In the genomic region with DNA sequence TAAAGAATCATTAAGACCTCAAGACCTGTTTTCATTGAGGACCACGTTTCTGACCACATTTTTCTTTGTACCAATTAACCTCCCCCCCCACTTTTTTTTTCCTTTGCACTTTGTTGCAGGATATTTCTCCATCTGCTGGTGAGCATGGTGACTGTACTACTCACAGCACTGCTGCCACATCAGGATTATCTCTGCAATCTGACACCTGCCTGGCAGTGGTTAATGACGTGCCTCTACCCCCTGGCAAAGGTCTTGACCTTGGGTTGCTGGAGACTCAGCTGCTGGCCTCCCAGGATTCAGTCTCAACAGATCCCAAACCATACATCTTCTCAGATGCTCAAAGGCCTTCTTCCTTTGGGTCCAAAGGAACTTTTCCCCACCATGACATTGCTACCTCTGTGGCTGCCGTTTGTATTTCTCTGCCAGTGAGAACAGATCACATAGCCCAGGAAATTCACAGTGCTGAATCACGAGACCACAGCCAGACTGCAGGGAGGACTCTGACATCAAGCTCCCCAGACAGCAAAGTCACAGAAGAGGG, we compare ENCODE assay signal across 11 cellular contexts. TPM values are rescaled to one million over a fixed set of nuclear protein-coding genes. Genes with fewer than 3 reads are reported as not detected.
DNase-seq lines count a peak whose midpoint lies in the region; ATAC-seq, FAIRE-seq and TF ChIP-seq lines count a peak whose summit lies in the region.
"Had no signal": no experiment of that assay in that cellular context is flagged by ENCODE, and none has a peak within 500 bp of the region (broad histone marks: within the 10 kb centered on the region; RNA-seq: fewer than 3 reads in every experiment).

No MANE protein-coding gene starts in this region.

- ATAC-seq in naive B cell (ENCODE audit: low read depth in 2 of 2) = no peak
- ATAC-seq in GM21390 (IDR thresholded peaks at IDR 0.05; ENCODE audit: unreplicated experiment) = no peak

- no peaks in the 10 kb centered on the region for H3K27me3 Mint-ChIP-seq in activated CD4-positive, alpha-beta memory T cell treated with anti-CD3 and anti-CD28 coated beads, Interleukin-2, amount 10 ng/mL, durations not matched to agents 7 days and 5 days
- no peaks in the 10 kb centered on the region for H3K27me3 Mint-ChIP-seq in naive B cell

- peak overlapping the region; percentile 91 for H3K27ac Mint-ChIP-seq in activated CD4-positive, alpha-beta memory T cell treated with anti-CD3 and anti-CD28 coated beads, Interleukin-2, amount 10 ng/mL, durations not matched to agents 7 days and 5 days
- peak overlapping the region in 5 of 6 donors; percentile 47 to 88 (median 82) for H3K27ac Mint-ChIP-seq in naive B cell
- H3K27ac Mint-ChIP-seq: mesothelial cell of epicardium had no signal

- H3K4me3 Mint-ChIP-seq in activated CD4-positive, alpha-beta memory T cell treated with anti-CD3 and anti-CD28 coated beads, Interleukin-2, amount 10 ng/mL, durations not matched to agents 7 days and 5 days = peak overlapping the region; percentile 46
- peak overlapping the region in 5 of 8 donors; percentile 37 to 76 (median 53) for H3K4me3 Mint-ChIP-seq in naive B cell
- H3K4me3 Mint-ChIP-seq: mesothelial cell of epicardium had no signal

- CTCF ChIA-PET in activated CD4-positive, alpha-beta memory T cell treated with anti-CD3 and anti-CD28 coated beads, Interleukin-2, amount 10 ng/mL, durations not matched to agents 7 days and 5 days (lab: Charles Lee) = interaction anchor here (0.7 to 1.1 kb wide), 3 partner anchors 13 to 166 kb away, joined by 3 to 5 read pairs (median 3); no protein-coding TSS in a partner anchor

- peak; percentile 2 for TF ChIP-seq CTCF in D721Med (IDR thresholded peaks at IDR 0.05; ENCODE audit: insufficient read depth, missing control alignments)

- peaks cover 24% of the 10 kb centered on the region for H3K9me3 Mint-ChIP-seq in activated CD4-positive, alpha-beta memory T cell treated with anti-CD3 and anti-CD28 coated beads, Interleukin-2, amount 10 ng/mL, durations not matched to agents 7 days and 5 days
- peaks cover 0 to 6% (median 4%) of the 10 kb centered on the region in 7 donors for H3K9me3 Mint-ChIP-seq in naive B cell

- POLR2A ChIA-PET in activated CD4-positive, alpha-beta memory T cell treated with anti-CD3 and anti-CD28 coated beads, Interleukin-2, amount 10 ng/mL, durations not matched to agents 7 days and 5 days (lab: Charles Lee) = interaction anchor here (0.7 to 2.1 kb wide), 9 partner anchors 11 to 603 kb away, joined by 3 to 7 read pairs (median 4); a partner anchor contains a TSS

- FAIRE-seq in D721Med (lab: Jason Lieb, UNC) = no peak

- DNase-seq in D721Med (ENCODE audit: insufficient read length, low spot score) = no peak
- peak; percentile 65 for DNase-seq in NCI-H2171 (lab: John Stamatoyannopoulos, UW)
- peak; percentile 67 for DNase-seq in activated CD4-positive, alpha-beta memory T cell treated with anti-CD3 and anti-CD28 coated beads, Interleukin-2, amount 10 ng/mL, durations not matched to agents 7 days and 5 days
- no peak for DNase-seq in naive B cell
- DNase-seq in NCI-H510A treated with DMSO at 0.1 percent for 48 hours (lab: John Stamatoyannopoulos, UW) = no peak
- no peak for DNase-seq in CD1c-positive myeloid dendritic cell (ENCODE audit: extremely low spot score)
- DNase-seq in AG20443 (ENCODE audit: low spot score) = no peak
- DNase-seq: NCI-H1092 had no signal

- H3K4me1 Mint-ChIP-seq in activated CD4-positive, alpha-beta memory T cell treated with anti-CD3 and anti-CD28 coated beads, Interleukin-2, amount 10 ng/mL, durations not matched to agents 7 days and 5 days = peaks cover 68% of the 10 kb centered on the region
- peaks cover 29 to 37% (median 32%) of the 10 kb centered on the region in 3 donors for H3K4me1 Mint-ChIP-seq in naive B cell

- peaks cover 75% of the 10 kb centered on the region for H3K36me3 Mint-ChIP-seq in activated CD4-positive, alpha-beta memory T cell treated with anti-CD3 and anti-CD28 coated beads, Interleukin-2, amount 10 ng/mL, durations not matched to agents 7 days and 5 days (ENCODE audit: low read depth)
- peaks cover 11 to 43% of the 10 kb centered on the region in 2 donors for H3K36me3 Mint-ChIP-seq in naive B cell
- H3K36me3 Mint-ChIP-seq: mesothelial cell of epicardium had no signal

RNA-seq across cellular contexts. Expression of a gene that starts 46.6 kb away (rescaled TPM):
- under 1 TPM; 0.25 to 0.35 TPM for total RNA-seq in activated CD4-positive, alpha-beta memory T cell treated with anti-CD3 and anti-CD28 coated beads, Interleukin-2, amount 10 ng/mL, durations not matched to agents 7 days and 5 days
- not detected for polyA plus RNA-seq in naive B cell (ENCODE audit: low read depth in 6 of 6)
- total RNA-seq: SJSA1 had no signal

Comparison
In these comparisons a context has a peak if more than half of its experiments do, and no peak if none do; other contexts are left out.
1. DNase-seq: peak in NCI-H2171 (single experiment) and activated CD4-positive, alpha-beta memory T cell treated with anti-CD3 and anti-CD28 coated beads, Interleukin-2, amount 10 ng/mL, durations not matched to agents 7 days and 5 days (single experiment); none in D721Med (single experiment), naive B cell (single experiment), NCI-H510A treated with DMSO at 0.1 percent for 48 hours (single experiment), CD1c-positive myeloid dendritic cell (single experiment) and AG20443 (single experiment).